20 cellular contexts compared by ENCODE assay signal in genomic region chr4:163609046-163609445, GRCh38.
DNase-seq lines count a peak whose midpoint lies in the region; ATAC-seq and TF ChIP-seq lines count a peak whose summit lies in the region.
"Had no signal": no experiment of that assay in that cellular context is flagged by ENCODE, and none has a peak within 500 bp of the region (broad histone marks: within the 10 kb centered on the region; RNA-seq: fewer than 3 reads in every experiment).

No MANE protein-coding gene starts in this region.

- H3K36me3 ChIP-seq in DOHH2 (ENCODE audit: control insufficient read depth, low read length): peaks cover 4% of the 10 kb centered on the region; the same call in 1 of the 2 replicates
- H3K36me3 ChIP-seq in OCI-LY7 (ENCODE audit: insufficient read depth, low read length): no peaks in the 10 kb centered on the region

- H3K27me3 Mint-ChIP-seq in stimulated activated naive B cell treated with anti-CD40 and anti-IgM and Interleukin-4, amounts not matched to agents 10 μg/mL and 1 μg/mL and 100 μg/mL, for 72 hours: no peaks in the 10 kb centered on the region

- no TSS peak for BruUV-seq in OCI-LY7 (replicated peaks; lab: Mats Ljungman, UMichigan)

- peak overlapping the region; percentile 11 to 51 for H3K4me3 Mint-ChIP-seq in stimulated activated naive B cell treated with anti-CD40 and anti-IgM and Interleukin-4, amounts not matched to agents 10 μg/mL and 1 μg/mL and 100 μg/mL, for 72 hours
- H3K4me3 Mint-ChIP-seq: CD4-positive, alpha-beta memory T cell had no signal

- peaks cover 60 to 81% of the 10 kb centered on the region in 2 donors for H3K4me1 Mint-ChIP-seq in stimulated activated naive B cell treated with anti-CD40 and anti-IgM and Interleukin-4, amounts not matched to agents 10 μg/mL and 1 μg/mL and 100 μg/mL, for 72 hours

- no peak for ATAC-seq in stimulated activated naive B cell treated with anti-CD40 and anti-IgM and Interleukin-4, amounts not matched to agents 10 μg/mL and 1 μg/mL and 100 μg/mL, for 72 hours (replicated peaks)
- ATAC-seq: PC-3 had no signal

- intact Hi-C loops in OCI-LY7 (cut with micrococcal nuclease; ENCODE audit: unreplicated experiment): no loop called here

- H3F3A ChIP-seq in DOHH2 (ENCODE audit: control insufficient read depth, insufficient read depth): peaks cover 31% of the 10 kb centered on the region

- H4K20me1 ChIP-seq in DOHH2 (ENCODE audit: control insufficient read depth, insufficient read depth, low read depth, low read length) (no peaks in the 10 kb centered on the region), OCI-LY7 (ENCODE audit: insufficient read depth, low read length) (no peaks in the 10 kb centered on the region)

- no peaks in the 10 kb centered on the region for H3K9me2 ChIP-seq in DOHH2 (replicated peaks; ENCODE audit: control insufficient read depth, low read length)
- no peaks in the 10 kb centered on the region for H3K9me2 ChIP-seq in OCI-LY7 (ENCODE audit: insufficient read depth, low read length)

- TF ChIP-seq CTCF in DOHH2 (IDR thresholded peaks at IDR 0.05; ENCODE audit: low read depth, low read length, poor library complexity, severe bottlenecking): no peak
- no peak for TF ChIP-seq CTCF in OCI-LY7 (conservative IDR thresholded peaks at IDR 0.05; ENCODE audit: low read length)

- H3K4me2 ChIP-seq in DOHH2 (ENCODE audit: low read length) (peak overlapping the region; percentile 83), OCI-LY7 (ENCODE audit: low read length) (no peak overlapping the region)
- H3K4me2 ChIP-seq: KMS-11 had no signal

- peak overlapping the region; percentile 29; the same call in 1 of the 2 replicates for H2AFZ ChIP-seq in OCI-LY7 (ENCODE audit: low read length)

- H3K4me3 ChIP-seq in DOHH2 (ENCODE audit: low read length) (peak overlapping the region; percentile 65), OCI-LY7 (ENCODE audit: low read depth, low read length, poor library complexity, severe bottlenecking) (no peak overlapping the region), mononuclear cell (ENCODE audit: low read length) (peak overlapping the region; percentile 65)

- CTCF ChIA-PET in OCI-LY7 (lab: Charles Lee; ENCODE audit: unreplicated experiment): interaction anchor here (0.6 kb wide), 1 partner anchor 8 kb away, joined by 3 read pairs; no protein-coding TSS in a partner anchor

- H3K79me2 ChIP-seq in DOHH2 (ENCODE audit: control insufficient read depth, low read length) (peaks cover 16% of the 10 kb centered on the region), OCI-LY7 (ENCODE audit: insufficient read depth, low read depth, low read length) (no peaks in the 10 kb centered on the region)

- no peak for DNase-seq in OCI-LY7 (ENCODE audit: low spot score)
- no peak for DNase-seq in stimulated activated naive B cell treated with anti-CD40 and anti-IgM and Interleukin-4, amounts not matched to agents 10 μg/mL and 1 μg/mL and 100 μg/mL, for 72 hours
- DNase-seq in activated CD4-positive, alpha-beta T cell treated with anti-CD3 and anti-CD28 coated beads, Interleukin-2, amount 50 U/mL, for 4 hours: no peak
- no peak for DNase-seq in activated CD4-positive, CD25-positive, alpha-beta regulatory T cell treated with anti-CD3 and anti-CD28 coated beads, Interleukin-2, amount 50 U/mL, for 72 hours
- DNase-seq in foreskin melanocyte: no peak
- DNase-seq: Caco-2; CD4-positive, alpha-beta memory T cell; DND-41; GOT3; HCEC 1CT; NCI-H1105 treated with DMSO at 0.1 percent for 48 hours; NCI-H2029 treated with DMSO at 0.1 percent for 48 hours; NCI-H345; NCI-H524 treated with DMSO at 0.1 percent for 48 hours; NCI-H82; PC-3; Right ventricle myocardium superior had no signal

- H3K27ac ChIP-seq in DOHH2 (ENCODE audit: low read depth, low read length) (peak overlapping the region; percentile 13), OCI-LY7 (ENCODE audit: low read depth, low read length, poor library complexity, severe bottlenecking) (no peak overlapping the region)
- H3K27ac ChIP-seq: KMS-11 had no signal

- no peaks in the 10 kb centered on the region for H3K36me3 Mint-ChIP-seq in stimulated activated naive B cell treated with anti-CD40 and anti-IgM and Interleukin-4, amounts not matched to agents 10 μg/mL and 1 μg/mL and 100 μg/mL, for 72 hours
- H3K36me3 Mint-ChIP-seq: CD4-positive, alpha-beta memory T cell had no signal

- H3K4me1 ChIP-seq in DOHH2 (ENCODE audit: control insufficient read depth, low read length): peaks cover 91% of the 10 kb centered on the region
- peaks cover 77% of the 10 kb centered on the region for H3K4me1 ChIP-seq in OCI-LY7 (ENCODE audit: insufficient read depth, low read length, poor library complexity, severe bottlenecking)
- H3K4me1 ChIP-seq in mononuclear cell (ENCODE audit: insufficient read depth, low read length): peaks cover 52% of the 10 kb centered on the region

- H3K9me3 ChIP-seq in DOHH2 (ENCODE audit: control insufficient read depth, insufficient read depth, low read length) (no peaks in the 10 kb centered on the region), OCI-LY7 (ENCODE audit: low read length) (no peaks in the 10 kb centered on the region), mononuclear cell (ENCODE audit: low read depth, low read length) (no peaks in the 10 kb centered on the region)
- H3K9me3 ChIP-seq: Caco-2 had no signal

- peak overlapping the region; percentile 80 for H3K27ac Mint-ChIP-seq in stimulated activated naive B cell treated with anti-CD40 and anti-IgM and Interleukin-4, amounts not matched to agents 10 μg/mL and 1 μg/mL and 100 μg/mL, for 72 hours
- H3K27ac Mint-ChIP-seq: CD4-positive, alpha-beta memory T cell had no signal

- POLR2A ChIA-PET in OCI-LY7 (lab: Charles Lee): interaction anchor here (2.0 kb wide), 1 partner anchor 9 kb away, joined by 6 read pairs; no protein-coding TSS in a partner anchor

- no peaks in the 10 kb centered on the region for H3K9me3 Mint-ChIP-seq in stimulated activated naive B cell treated with anti-CD40 and anti-IgM and Interleukin-4, amounts not matched to agents 10 μg/mL and 1 μg/mL and 100 μg/mL, for 72 hours

- no peaks in the 10 kb centered on the region for H3K27me3 ChIP-seq in DOHH2 (ENCODE audit: control insufficient read depth, low read length)
- H3K27me3 ChIP-seq in mononuclear cell (ENCODE audit: insufficient read depth, low read length): no peaks in the 10 kb centered on the region
